25 cellular contexts compared by ENCODE assay signal in the genomic region with DNA sequence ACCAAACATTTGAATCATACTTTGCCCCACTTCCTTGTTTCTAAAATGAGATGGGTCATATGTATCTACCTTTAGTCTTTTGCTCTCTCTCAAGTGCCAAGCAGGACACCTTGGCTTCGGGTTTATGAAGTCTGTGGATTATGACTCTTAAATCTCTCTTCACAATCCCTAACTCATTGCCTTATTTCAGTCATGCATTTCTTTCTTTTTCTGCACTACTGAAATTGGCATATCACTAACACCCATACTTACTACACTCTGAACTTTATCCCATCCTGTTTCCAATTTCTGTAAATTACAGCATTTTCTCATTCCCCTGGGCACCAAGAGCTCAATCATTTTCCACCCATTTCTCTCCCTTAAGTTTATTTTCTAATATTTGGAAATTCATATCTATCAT.
"Had no signal": no experiment of that assay in that cellular context is flagged by ENCODE, and none has a peak within 500 bp of the region (broad histone marks: within the 10 kb centered on the region; RNA-seq: fewer than 3 reads in every experiment).

No MANE protein-coding gene starts in this region.

- H3K4me1 Mint-ChIP-seq: mesothelial cell of epicardium; naive B cell; stimulated activated effector memory CD8-positive, alpha-beta T cell treated with anti-CD3 and anti-CD28 coated beads, Interleukin-12 subunit alpha, Interleukin-12 subunit beta, amount 100 ng/mL, for 72 hours had no signal

- FAIRE-seq: keratinocyte, urothelium cell line had no signal

- DNase-seq: hippocampal formation; kidney glomerular epithelial cell; left cardiac atrium; left lung; mesendoderm; naive B cell; ovary; stimulated activated CD4-positive, alpha-beta T cell treated with anti-CD3 and anti-CD28 coated beads, Interleukin-4, amount 100 ng/mL, for 24 hours; stimulated activated naive CD4-positive, alpha-beta T cell; tibial artery; trophoblast cell; upper lobe of right lung had no signal

- H3K27me3 Mint-ChIP-seq: naive B cell; progenitor cell of endocrine pancreas; stimulated activated naive CD8-positive, alpha-beta T cell treated with anti-CD3 and anti-CD28 coated beads, Interleukin-15, Interleukin-2, amounts not matched to agents 100 ng/mL and 50 ng/mL, for 24 hours had no signal

- ATAC-seq: left cardiac atrium; left lung; natural killer cell treated with Interleukin-12 subunit alpha and Interleukin-12 subunit beta and Interleukin-15 and Interleukin-18, amount 100 ng/mL, for 72 hours; sciatic nerve; stimulated activated effector memory CD8-positive, alpha-beta T cell treated with anti-CD3 and anti-CD28 coated beads, Interleukin-12 subunit alpha, Interleukin-12 subunit beta, amount 100 ng/mL, for 72 hours; upper lobe of right lung had no signal

- H3K36me3 Mint-ChIP-seq: mesothelial cell of epicardium; naive B cell; natural killer cell treated with Interleukin-12 subunit alpha and Interleukin-12 subunit beta and Interleukin-15 and Interleukin-18, amount 100 ng/mL, for 72 hours; stimulated activated effector memory CD8-positive, alpha-beta T cell treated with anti-CD3 and anti-CD28 coated beads, Interleukin-12 subunit alpha, Interleukin-12 subunit beta, amount 100 ng/mL, for 72 hours had no signal

- H3K9me3 Mint-ChIP-seq: naive B cell; natural killer cell treated with Interleukin-12 subunit alpha and Interleukin-12 subunit beta and Interleukin-15 and Interleukin-18, amount 100 ng/mL, for 72 hours; stimulated activated effector memory CD8-positive, alpha-beta T cell treated with anti-CD3 and anti-CD28 coated beads, Interleukin-12 subunit alpha, Interleukin-12 subunit beta, amount 100 ng/mL, for 72 hours; stimulated activated naive CD8-positive, alpha-beta T cell treated with anti-CD3 and anti-CD28 coated beads, Interleukin-15, Interleukin-2, amounts not matched to agents 100 ng/mL and 50 ng/mL, for 24 hours had no signal

- H3K36me3 ChIP-seq: left lung, ovary, thoracic aorta had no signal

- H3K4me3 ChIP-seq: left lung, lung, ovary, right atrium auricular region, skin epidermis, suprapubic skin, thoracic aorta, tibial artery, upper lobe of right lung had no signal

- H3K9me3 ChIP-seq: left lung, ovary, right atrium auricular region, suprapubic skin, thoracic aorta, tibial artery, upper lobe of right lung had no signal

- H3K4me1 ChIP-seq: left lung, right atrium auricular region, suprapubic skin, tibial artery, upper lobe of right lung had no signal

- H3K27me3 ChIP-seq: left lung, ovary, right atrium auricular region, suprapubic skin, tibial artery, upper lobe of right lung had no signal

- H3K27ac ChIP-seq: left lung, ovary, right atrium auricular region, skin epidermis, suprapubic skin, thoracic aorta, tibial artery, upper lobe of right lung had no signal

- H3K4me3 Mint-ChIP-seq: mesothelial cell of epicardium; naive B cell; natural killer cell treated with Interleukin-12 subunit alpha and Interleukin-12 subunit beta and Interleukin-15 and Interleukin-18, amount 100 ng/mL, for 72 hours; stimulated activated effector memory CD8-positive, alpha-beta T cell treated with anti-CD3 and anti-CD28 coated beads, Interleukin-12 subunit alpha, Interleukin-12 subunit beta, amount 100 ng/mL, for 72 hours; stimulated activated naive CD8-positive, alpha-beta T cell treated with anti-CD3 and anti-CD28 coated beads, Interleukin-15, Interleukin-2, amounts not matched to agents 100 ng/mL and 50 ng/mL, for 24 hours had no signal

- H3K27ac Mint-ChIP-seq: mesothelial cell of epicardium; natural killer cell treated with Interleukin-12 subunit alpha and Interleukin-12 subunit beta and Interleukin-15 and Interleukin-18, amount 100 ng/mL, for 72 hours; stimulated activated effector memory CD8-positive, alpha-beta T cell treated with anti-CD3 and anti-CD28 coated beads, Interleukin-12 subunit alpha, Interleukin-12 subunit beta, amount 100 ng/mL, for 72 hours; stimulated activated naive CD8-positive, alpha-beta T cell treated with anti-CD3 and anti-CD28 coated beads, Interleukin-15, Interleukin-2, amounts not matched to agents 100 ng/mL and 50 ng/mL, for 24 hours had no signal
